Comparison of ENCODE assay signal across 2 cellular contexts in genomic region chr15:100981086-100981485, GRCh38.
TF ChIP-seq lines count a peak whose summit lies in the region.

No MANE protein-coding gene starts in this region.

TF ChIP-seq in HepG2, 621 proteins besides CTCF, POLR2A, EP300 and RAD21:
- TF ChIP-seq ZSCAN25 (CRISPR knock-in tag; IDR thresholded peaks at IDR 0.05) (no peak), CREB1 (IDR thresholded peaks at IDR 0.05) (peak; percentile 93), CREB1 (CRISPR knock-in tag; IDR thresholded peaks at IDR 0.05) (no peak), ATF7 (IDR thresholded peaks at IDR 0.05) (peak; percentile 89), ATF7 (CRISPR knock-in tag; IDR thresholded peaks at IDR 0.05) (no peak)

TF ChIP-seq in GM12878, 131 proteins besides CTCF, POLR2A, EP300 and RAD21:
- TF ChIP-seq RUNX3 (IDR thresholded peaks at IDR 0.05; ENCODE audit: low read length) (0 out of 2 replicates have a peak, but pooled peaks have one; percentile 20), SIN3A (IDR thresholded peaks at IDR 0.05; ENCODE audit: low read depth, low read length) (no peak), MYB (IDR thresholded peaks at IDR 0.05; ENCODE audit: borderline replicate concordance, low read depth, low read length) (no peak), CHD2 (IDR thresholded peaks at IDR 0.05; ENCODE audit: borderline replicate concordance, low read depth, low read length) (no peak), RBBP5 (conservative IDR thresholded peaks at IDR 0.05) (no peak), ATF7 (IDR thresholded peaks at IDR 0.05; ENCODE audit: low read depth) (peak; percentile 77), USF2 (IDR thresholded peaks at IDR 0.05; ENCODE audit: borderline replicate concordance, low read depth, low read length) (no peak), SMAD5 (IDR thresholded peaks at IDR 0.05; ENCODE audit: low read depth) (no peak), CREM (IDR thresholded peaks at IDR 0.05; ENCODE audit: low read depth) (peak; percentile 44; the same call in 1 of the 2 replicates)
- TF ChIP-seq, protein P1, sequence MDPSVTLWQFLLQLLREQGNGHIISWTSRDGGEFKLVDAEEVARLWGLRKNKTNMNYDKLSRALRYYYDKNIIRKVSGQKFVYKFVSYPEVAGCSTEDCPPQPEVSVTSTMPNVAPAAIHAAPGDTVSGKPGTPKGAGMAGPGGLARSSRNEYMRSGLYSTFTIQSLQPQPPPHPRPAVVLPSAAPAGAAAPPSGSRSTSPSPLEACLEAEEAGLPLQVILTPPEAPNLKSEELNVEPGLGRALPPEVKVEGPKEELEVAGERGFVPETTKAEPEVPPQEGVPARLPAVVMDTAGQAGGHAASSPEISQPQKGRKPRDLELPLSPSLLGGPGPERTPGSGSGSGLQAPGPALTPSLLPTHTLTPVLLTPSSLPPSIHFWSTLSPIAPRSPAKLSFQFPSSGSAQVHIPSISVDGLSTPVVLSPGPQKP (IDR thresholded peaks at IDR 0.05; ENCODE audit: low read depth, low read length): no peak
